Comparison of ENCODE assay signal across 8 cellular contexts in the genomic region with DNA sequence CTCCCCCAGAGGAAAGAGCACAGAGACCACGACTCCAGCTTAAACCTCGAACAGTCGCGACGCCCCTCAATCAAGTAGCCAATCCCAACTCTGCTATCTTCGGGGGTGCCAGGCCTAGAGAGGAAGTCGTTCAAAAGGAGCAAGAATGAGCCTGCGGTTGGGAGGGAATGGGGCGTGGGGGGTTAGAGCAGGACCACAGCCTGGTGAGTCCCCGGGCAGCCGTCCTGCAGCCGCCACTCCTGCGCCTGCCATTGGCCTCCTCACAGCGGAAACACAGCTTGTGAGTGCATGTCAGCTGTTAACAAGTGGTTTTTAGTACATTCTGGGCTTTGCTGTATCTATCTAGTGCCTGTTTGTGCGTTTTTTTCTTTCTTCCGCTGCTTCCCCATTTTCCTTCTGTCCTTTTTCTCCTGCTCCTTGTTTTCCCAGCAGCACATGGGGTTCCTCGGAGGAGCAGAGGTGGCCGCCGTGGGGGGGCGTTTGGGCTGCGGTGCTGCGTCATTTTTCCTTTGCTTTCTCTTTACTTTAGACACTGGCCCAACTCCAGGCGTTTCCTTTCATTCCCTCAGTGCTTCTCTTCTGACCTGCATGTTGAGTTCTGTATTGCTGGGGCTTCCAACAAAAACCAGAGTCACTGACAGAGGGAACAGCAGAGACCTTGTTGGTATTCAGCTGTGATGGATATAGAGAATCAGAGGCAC. TPM values are rescaled to one million over a fixed set of nuclear protein-coding genes. Genes with fewer than 3 reads are reported as not detected.
A peak's percentile ranks its signal among the peaks of the same experiment; 100 is the strongest.
DNase-seq lines count a peak whose midpoint lies in the region; ATAC-seq and TF ChIP-seq lines count a peak whose summit lies in the region.
"Not testable (repeated sequence)": the region's sequence is repeated elsewhere in the genome, so short reads cannot be mapped to it uniquely, and the experiment has no call there.

No MANE protein-coding gene starts in this region.

- H3K27me3 ChIP-seq in CD8-positive, alpha-beta T cell (ENCODE audit: insufficient read depth, low read length); dorsolateral prefrontal cortex; subcutaneous abdominal adipose tissue (ENCODE audit: control insufficient read depth in 5 of 5, insufficient read depth in 4 of 5, low read length in 5 of 5): not testable (repeated sequence)

- intact Hi-C loops in CD8-positive, alpha-beta T cell (cut with DNase I, micrococcal nuclease); dorsolateral prefrontal cortex (cut with DNase I): not testable (repeated sequence)

- ATAC-seq in CD8-positive, alpha-beta T cell = peak; percentile 58
- ATAC-seq in T-cell (replicated peaks in 1 of 4) = peak; percentile 25 to 63 (median 33)
- peak; percentile 75 for ATAC-seq in activated naive CD8-positive, alpha-beta T cell treated with anti-CD3 and anti-CD28 coated beads, Interleukin-2, amount 10 ng/mL, durations not matched to agents 7 days and 5 days (ENCODE audit: low read depth)

- DNase-seq in CD8-positive, alpha-beta T cell; nephron progenitor cell: not testable (repeated sequence)
- DNase-seq in T-cell (peak in 1 of 34 experiments; percentile 23), dorsolateral prefrontal cortex (peak in 1 of 10 donors; percentile 27), immature natural killer cell (peak; percentile 75 to 76 (median 75))
- peak; percentile 24 for DNase-seq in activated T-cell treated with anti-CD3 and anti-CD28 coated beads, Interleukin-2, amount 50 U/mL, for 24 hours
- peak; percentile 46 for DNase-seq in activated naive CD8-positive, alpha-beta T cell treated with anti-CD3 and anti-CD28 coated beads, Interleukin-2, amount 10 ng/mL, durations not matched to agents 7 days and 5 days

- H3K9ac ChIP-seq in subcutaneous abdominal adipose tissue (ENCODE audit: low read length in 5 of 5) = not testable (repeated sequence)

- peaks cover 30% of the 10 kb centered on the region for H3K36me3 ChIP-seq in CD8-positive, alpha-beta T cell (ENCODE audit: insufficient read depth, low read length)
- H3K36me3 ChIP-seq in subcutaneous abdominal adipose tissue (ENCODE audit: control insufficient read depth in 5 of 5, insufficient read depth in 5 of 5, low read length in 5 of 5) = peaks cover 6 to 69% (median 58%) of the 10 kb centered on the region in 5 donors

- H3K27me3 Mint-ChIP-seq in CD8-positive, alpha-beta T cell (ENCODE audit: low read depth); T-cell; activated T-cell treated with anti-CD3 and anti-CD28 coated beads, Interleukin-2, amount 50 U/mL, for 24 hours; activated naive CD8-positive, alpha-beta T cell treated with anti-CD3 and anti-CD28 coated beads, Interleukin-2, amount 10 ng/mL, durations not matched to agents 7 days and 5 days; nephron progenitor cell (ENCODE audit: low read depth, poor library complexity): not testable (repeated sequence)
- H3K27me3 Mint-ChIP-seq in immature natural killer cell (ENCODE audit: low read depth in 3 of 3) = peaks cover 3 to 17% (median 13%) of the 10 kb centered on the region in 3 donors

- peaks cover 14% of the 10 kb centered on the region for H3K4me1 ChIP-seq in CD8-positive, alpha-beta T cell (ENCODE audit: insufficient read depth, low read length)
- peaks cover 0 to 13% (median 6%) of the 10 kb centered on the region in 5 donors for H3K4me1 ChIP-seq in subcutaneous abdominal adipose tissue (ENCODE audit: control insufficient read depth in 5 of 5, insufficient read depth in 5 of 5, low read length in 5 of 5)

- POLR2A ChIA-PET in CD8-positive, alpha-beta T cell (lab: Charles Lee); T-cell (lab: Charles Lee); activated naive CD8-positive, alpha-beta T cell treated with anti-CD3 and anti-CD28 coated beads, Interleukin-2, amount 10 ng/mL, durations not matched to agents 7 days and 5 days (lab: Charles Lee): not testable (repeated sequence)

- H3K4me3 Mint-ChIP-seq in CD8-positive, alpha-beta T cell = peak overlapping the region; percentile 22
- H3K4me3 Mint-ChIP-seq in T-cell = peak overlapping the region in 1 of 3 donors; percentile 54
- H3K4me3 Mint-ChIP-seq in activated T-cell treated with anti-CD3 and anti-CD28 coated beads, Interleukin-2, amount 50 U/mL, for 24 hours; nephron progenitor cell: not testable (repeated sequence)
- peak overlapping the region; percentile 57 for H3K4me3 Mint-ChIP-seq in activated naive CD8-positive, alpha-beta T cell treated with anti-CD3 and anti-CD28 coated beads, Interleukin-2, amount 10 ng/mL, durations not matched to agents 7 days and 5 days
- peak overlapping the region; percentile 59 to 85 (median 73) for H3K4me3 Mint-ChIP-seq in immature natural killer cell

- not testable (repeated sequence) for H3K9me3 ChIP-seq in CD8-positive, alpha-beta T cell (ENCODE audit: low read length); subcutaneous abdominal adipose tissue (ENCODE audit: control insufficient read depth in 5 of 5, low read length in 5 of 5)

- CTCF ChIA-PET in CD8-positive, alpha-beta T cell (lab: Charles Lee) = interaction anchor here (2.6 kb wide), 1 partner anchor 11 kb away, joined by 7 read pairs; no protein-coding TSS in a partner anchor
- CTCF ChIA-PET in T-cell (lab: Charles Lee) = not testable (repeated sequence)

- H3K4me3 ChIP-seq in CD8-positive, alpha-beta T cell (ENCODE audit: low read depth, low read length); dorsolateral prefrontal cortex; subcutaneous abdominal adipose tissue (ENCODE audit: low read depth in 1 of 5, low read length in 5 of 5): not testable (repeated sequence)

- H3K9me3 Mint-ChIP-seq in CD8-positive, alpha-beta T cell; T-cell; activated T-cell treated with anti-CD3 and anti-CD28 coated beads, Interleukin-2, amount 50 U/mL, for 24 hours; activated naive CD8-positive, alpha-beta T cell treated with anti-CD3 and anti-CD28 coated beads, Interleukin-2, amount 10 ng/mL, durations not matched to agents 7 days and 5 days; immature natural killer cell; nephron progenitor cell: not testable (repeated sequence)

- H3K4me1 Mint-ChIP-seq in CD8-positive, alpha-beta T cell (ENCODE audit: low read depth) = peaks cover 20% of the 10 kb centered on the region
- H3K4me1 Mint-ChIP-seq in T-cell = peaks cover 7 to 15% (median 10%) of the 10 kb centered on the region in 3 donors
- H3K4me1 Mint-ChIP-seq in activated T-cell treated with anti-CD3 and anti-CD28 coated beads, Interleukin-2, amount 50 U/mL, for 24 hours (ENCODE audit: low read depth) = peaks cover 10% of the 10 kb centered on the region
- peaks cover 15% of the 10 kb centered on the region for H3K4me1 Mint-ChIP-seq in activated naive CD8-positive, alpha-beta T cell treated with anti-CD3 and anti-CD28 coated beads, Interleukin-2, amount 10 ng/mL, durations not matched to agents 7 days and 5 days
- peaks cover 37 to 57% of the 10 kb centered on the region in 2 donors for H3K4me1 Mint-ChIP-seq in immature natural killer cell
- H3K4me1 Mint-ChIP-seq in nephron progenitor cell = not testable (repeated sequence)

- peaks cover 69% of the 10 kb centered on the region for H3K36me3 Mint-ChIP-seq in CD8-positive, alpha-beta T cell
- H3K36me3 Mint-ChIP-seq in T-cell (peaks cover 40% of the 10 kb centered on the region), immature natural killer cell (peaks cover 6 to 26% (median 9%) of the 10 kb centered on the region in 3 donors), nephron progenitor cell (ENCODE audit: low read depth) (peaks cover 66% of the 10 kb centered on the region)
- H3K36me3 Mint-ChIP-seq in activated T-cell treated with anti-CD3 and anti-CD28 coated beads, Interleukin-2, amount 50 U/mL, for 24 hours (ENCODE audit: low read depth) = peaks cover 88% of the 10 kb centered on the region
- not testable (repeated sequence) for H3K36me3 Mint-ChIP-seq in activated naive CD8-positive, alpha-beta T cell treated with anti-CD3 and anti-CD28 coated beads, Interleukin-2, amount 10 ng/mL, durations not matched to agents 7 days and 5 days

- TF ChIP-seq CTCF in CD8-positive, alpha-beta T cell (IDR thresholded peaks at IDR 0.05); dorsolateral prefrontal cortex (IDR thresholded peaks at IDR 0.05 in 54 of 56, conservative IDR thresholded peaks at IDR 0.05 in 2 of 56; ENCODE audit: low read depth in 1 of 56, partially characterized antibody in 56 of 56); nephron progenitor cell (IDR thresholded peaks at IDR 0.05): not testable (repeated sequence)

- peak overlapping the region; percentile 78 for H3K27ac Mint-ChIP-seq in CD8-positive, alpha-beta T cell
- H3K27ac Mint-ChIP-seq in T-cell = peak overlapping the region in 1 of 2 donors; percentile 76
- peak overlapping the region; percentile 89 for H3K27ac Mint-ChIP-seq in activated T-cell treated with anti-CD3 and anti-CD28 coated beads, Interleukin-2, amount 50 U/mL, for 24 hours
- peak overlapping the region; percentile 82 for H3K27ac Mint-ChIP-seq in activated naive CD8-positive, alpha-beta T cell treated with anti-CD3 and anti-CD28 coated beads, Interleukin-2, amount 10 ng/mL, durations not matched to agents 7 days and 5 days
- peak overlapping the region; percentile 88 to 97 (median 93) for H3K27ac Mint-ChIP-seq in immature natural killer cell
- peak overlapping the region; percentile 68 for H3K27ac Mint-ChIP-seq in nephron progenitor cell

- H3K27ac ChIP-seq in CD8-positive, alpha-beta T cell (ENCODE audit: low read depth, low read length) = not testable (repeated sequence)
- H3K27ac ChIP-seq in dorsolateral prefrontal cortex (peak overlapping the region in 57 of 59 donors; percentile 23 to 87 (median 75)), subcutaneous abdominal adipose tissue (ENCODE audit: low read depth, low read length) (peak overlapping the region; percentile 11)

RNA-seq across cellular contexts. Expression of a gene that starts 14.5 kb away (rescaled TPM):
- 1 to 10 TPM; 1.3 to 1.4 TPM for total RNA-seq in CD8-positive, alpha-beta T cell
- total RNA-seq in T-cell (10 to 100 TPM in 1 of 5 donors, 1 to 10 TPM in 4; 4.1 to 12.3 (median 6.4) TPM), dorsolateral prefrontal cortex (10 to 100 TPM in 67 of 120 experiments, 1 to 10 TPM in 53; 1.2 to 28.5 (median 10.6) TPM)
- total RNA-seq in activated naive CD8-positive, alpha-beta T cell treated with anti-CD3 and anti-CD28 coated beads, Interleukin-2, amount 10 ng/mL, durations not matched to agents 7 days and 5 days = 10 to 100 TPM; 21.4 to 22.9 TPM
- polyA plus RNA-seq in immature natural killer cell = 100 to 1,000 TPM; 231 to 266 (median 256) TPM

RNA-seq across cellular contexts. Expression of a gene that starts 21.2 kb away (rescaled TPM):
- total RNA-seq in CD8-positive, alpha-beta T cell = 100 to 1,000 TPM; 330 to 357 TPM
- 100 to 1,000 TPM; 174 to 258 (median 186) TPM for total RNA-seq in T-cell
- total RNA-seq in activated naive CD8-positive, alpha-beta T cell treated with anti-CD3 and anti-CD28 coated beads, Interleukin-2, amount 10 ng/mL, durations not matched to agents 7 days and 5 days = 100 to 1,000 TPM; 264 to 270 TPM
- total RNA-seq in dorsolateral prefrontal cortex = 100 to 1,000 TPM; 190 to 323 (median 261) TPM
- 100 to 1,000 TPM; 177 to 278 (median 246) TPM for polyA plus RNA-seq in immature natural killer cell

RNA-seq across cellular contexts. Expression of a gene that starts 58.9 kb away (rescaled TPM):
- total RNA-seq in CD8-positive, alpha-beta T cell = 10 to 100 TPM in 1 of 2 experiments, 1 to 10 TPM in 1; 8.8 to 10.7 TPM
- 10 to 100 TPM; 13.3 to 17.6 (median 14.8) TPM for total RNA-seq in T-cell
- total RNA-seq in activated naive CD8-positive, alpha-beta T cell treated with anti-CD3 and anti-CD28 coated beads, Interleukin-2, amount 10 ng/mL, durations not matched to agents 7 days and 5 days = 10 to 100 TPM; 53.0 to 56.6 TPM
- 10 to 100 TPM; 10.9 to 31.7 (median 19.3) TPM for total RNA-seq in dorsolateral prefrontal cortex
- 10 to 100 TPM; 48.1 to 79.5 (median 63.0) TPM for polyA plus RNA-seq in immature natural killer cell
